Comparison of ENCODE assay signal across 31 cellular contexts in genomic region chr14:35235840-35236239, GRCh38.
"Had no signal": no experiment of that assay in that cellular context is flagged by ENCODE, and none has a peak within 500 bp of the region (broad histone marks: within the 10 kb centered on the region; RNA-seq: fewer than 3 reads in every experiment).

No MANE protein-coding gene starts in this region.

- H3K9ac ChIP-seq: neural progenitor cell, parathyroid adenoma had no signal

- H3K4me3 ChIP-seq: neural progenitor cell, ovary, psoas muscle, skin epidermis, smooth muscle cell, spleen, suprapubic skin, testis, tibial artery, transverse colon, upper lobe of right lung, uterus had no signal

- H2AFZ ChIP-seq: neural progenitor cell, parathyroid adenoma had no signal

- H3K4me2 ChIP-seq: neural progenitor cell, smooth muscle cell had no signal

- H3K4me1 ChIP-seq: neural progenitor cell, parathyroid adenoma, psoas muscle, testis, tibial artery, upper lobe of right lung, uterus had no signal

- ATAC-seq: natural killer cell; psoas muscle; right cardiac atrium; sciatic nerve; stimulated activated memory B cell treated with anti-CD40 and anti-IgM and Interleukin-4, amounts not matched to agents 10 μg/mL and 1 μg/mL and 100 μg/mL, for 72 hours; stimulated activated naive CD8-positive, alpha-beta T cell treated with anti-CD3 and anti-CD28 coated beads, Interleukin-15, amount 100 ng/mL, for 72 hours; stimulated activated naive CD8-positive, alpha-beta T cell treated with anti-CD3 and anti-CD28 coated beads, Interleukin-15, Interleukin-2, amounts not matched to agents 100 U/mL and 50 U/mL, for 24 hours; upper lobe of right lung had no signal

- H3K27ac Mint-ChIP-seq: natural killer cell; nephron; neural progenitor cell; progenitor cell of endocrine pancreas; stimulated activated memory B cell treated with anti-CD40 and anti-IgM and Interleukin-4, amounts not matched to agents 10 μg/mL and 1 μg/mL and 100 μg/mL, for 72 hours; type B pancreatic cell had no signal

- H3K9me3 Mint-ChIP-seq: natural killer cell; nephron; neural progenitor cell; stimulated activated memory B cell treated with anti-CD40 and anti-IgM and Interleukin-4, amounts not matched to agents 10 μg/mL and 1 μg/mL and 100 μg/mL, for 72 hours; stimulated activated naive CD8-positive, alpha-beta T cell treated with anti-CD3 and anti-CD28 coated beads, Interleukin-15, amount 100 ng/mL, for 72 hours; type B pancreatic cell had no signal

- H3K4me3 Mint-ChIP-seq: natural killer cell; nephron; neural progenitor cell; stimulated activated memory B cell treated with anti-CD40 and anti-IgM and Interleukin-4, amounts not matched to agents 10 μg/mL and 1 μg/mL and 100 μg/mL, for 72 hours; stimulated activated naive CD8-positive, alpha-beta T cell treated with anti-CD3 and anti-CD28 coated beads, Interleukin-15, amount 100 ng/mL, for 72 hours; type B pancreatic cell had no signal

- H3K27me3 Mint-ChIP-seq: progenitor cell of endocrine pancreas; stimulated activated memory B cell treated with anti-CD40 and anti-IgM and Interleukin-4, amounts not matched to agents 10 μg/mL and 1 μg/mL and 100 μg/mL, for 72 hours; stimulated activated naive CD8-positive, alpha-beta T cell treated with anti-CD3 and anti-CD28 coated beads, Interleukin-15, amount 100 ng/mL, for 72 hours; type B pancreatic cell had no signal

- H3K79me2 ChIP-seq: parathyroid adenoma had no signal

- H3K9me3 ChIP-seq: ovary, psoas muscle, spleen, suprapubic skin, testis, tibial artery, transverse colon, upper lobe of right lung, uterus had no signal

- DNase-seq: natural killer cell; occipital lobe; ovary; posterior cingulate gyrus; psoas muscle; right cardiac atrium; spleen; stimulated activated CD4-positive, alpha-beta T cell treated with anti-CD3 and anti-CD28 coated beads, Interleukin-12 subunit alpha, Interleukin-12 subunit beta, amount 100 ng/mL, for 4 hours; stimulated activated CD4-positive, alpha-beta T cell treated with anti-CD3 and anti-CD28 coated beads, Interleukin-1b, Interleukin-23, amount 100 ng/mL, for 48 hours; stimulated activated CD4-positive, alpha-beta T cell treated with anti-CD3 and anti-CD28 coated beads, Interleukin-4, amount 100 ng/mL, for 1 hour; stimulated activated CD4-positive, alpha-beta T cell treated with anti-CD3 and anti-CD28 coated beads, Interleukin-4, amount 100 ng/mL, for 4 hours; stimulated activated CD8-positive, alpha-beta memory T cell treated with anti-CD3 and anti-CD28 coated beads, Interleukin-4, amount 100 ng/mL, for 48 hours; stimulated activated naive CD4-positive, alpha-beta T cell; stimulated activated naive CD8-positive, alpha-beta T cell treated with anti-CD3 and anti-CD28 coated beads, Interleukin-15, amount 100 ng/mL, for 72 hours; stimulated activated naive CD8-positive, alpha-beta T cell treated with anti-CD3 and anti-CD28 coated beads, Interleukin-15, Interleukin-2, amounts not matched to agents 100 U/mL and 50 U/mL, for 24 hours; substantia nigra; testis; tibial artery; transverse colon; upper lobe of right lung; uterus had no signal

- H3K27me3 ChIP-seq: neural progenitor cell, ovary, spleen, suprapubic skin, testis, tibial artery, transverse colon, upper lobe of right lung, uterus had no signal

- H3K36me3 ChIP-seq: neural progenitor cell, ovary, spleen, suprapubic skin, tibial artery, transverse colon, upper lobe of right lung, uterus had no signal

- H3K27ac ChIP-seq: neural progenitor cell, ovary, parathyroid adenoma, psoas muscle, spleen, suprapubic skin, testis, tibial artery, transverse colon, upper lobe of right lung, uterus had no signal

- H3K36me3 Mint-ChIP-seq: natural killer cell had no signal
